In the genomic region with DNA sequence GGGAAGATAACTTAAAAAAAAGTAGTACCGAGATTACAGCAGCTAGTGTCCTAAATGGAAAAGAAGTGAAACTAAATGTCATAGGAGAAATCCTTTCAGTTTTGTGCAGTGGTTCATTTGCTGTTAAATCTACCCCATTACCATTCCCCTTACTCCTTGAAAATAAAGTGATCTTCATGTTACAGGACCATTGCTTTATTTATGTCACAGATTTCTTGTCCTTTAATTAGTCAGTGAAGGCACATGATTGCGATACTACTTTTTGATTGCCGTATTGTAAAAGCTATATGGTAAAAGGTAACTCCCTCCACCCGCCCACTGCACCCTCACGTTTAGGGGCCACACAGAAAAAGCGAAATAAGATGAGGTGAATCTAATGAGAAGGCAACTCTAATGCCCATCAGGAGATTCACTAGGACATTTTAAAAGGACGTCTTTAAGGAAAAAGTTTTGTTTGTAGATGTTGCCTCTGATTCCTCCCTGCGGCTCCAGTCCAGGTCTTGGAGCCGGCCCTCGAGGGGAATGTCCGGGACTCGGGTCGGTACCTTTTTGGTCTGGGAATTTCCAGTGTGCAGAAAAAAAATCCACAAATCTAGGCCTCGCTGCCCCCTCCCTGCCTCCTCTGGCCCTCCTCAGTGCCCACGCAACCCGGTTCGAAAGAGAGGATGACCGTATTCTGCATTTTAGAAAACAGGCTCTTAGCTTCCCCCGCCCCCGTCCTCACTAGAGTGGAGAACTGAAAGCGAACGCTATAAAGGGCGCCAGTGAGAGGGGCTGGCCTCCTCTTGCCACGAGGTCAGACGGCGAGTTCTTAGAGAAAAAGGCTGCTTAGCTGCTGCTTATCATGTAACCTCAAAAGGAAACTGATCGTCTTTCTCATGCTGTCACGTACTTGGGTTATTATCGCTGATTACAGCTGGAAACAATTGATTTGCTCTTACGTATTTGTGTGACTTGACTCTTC, we compare ENCODE assay signal across 1 cellular context.
TF ChIP-seq lines count a peak whose summit lies in the region.

No MANE protein-coding gene starts in this region.

TF ChIP-seq in K562, 482 proteins besides CTCF, POLR2A, EP300 and RAD21 (continues in another document):
- TF ChIP-seq GTF2F1 (IDR thresholded peaks at IDR 0.05; ENCODE audit: low read depth, low read length) (no peak), SMARCE1 (IDR thresholded peaks at IDR 0.05) (0 out of 2 replicates have a peak, but pooled peaks have one; percentile 42), CBX8 (IDR thresholded peaks at IDR 0.05; ENCODE audit: borderline replicate concordance, extremely low read depth, low read depth, low read length, poor library complexity, severe bottlenecking) (no peak), ZNF583 (CRISPR knock-in tag; IDR thresholded peaks at IDR 0.05) (no peak), ZNF586 (CRISPR knock-in tag; conservative IDR thresholded peaks at IDR 0.05) (no peak), JUNB (CRISPR knock-in tag; conservative IDR thresholded peaks at IDR 0.05) (no peak), RUNX1 (IDR thresholded peaks at IDR 0.05; ENCODE audit: low read depth) (no peak), KHSRP (IDR thresholded peaks at IDR 0.05) (no peak), XRCC4 (IDR thresholded peaks at IDR 0.05; ENCODE audit: extremely low read depth, insufficient read depth, insufficient read length) (no peak), PPARD (CRISPR knock-in tag; IDR thresholded peaks at IDR 0.05) (no peak), TAF7 (tag; IDR thresholded peaks at IDR 0.05) (no peak), ZNF584 (CRISPR knock-in tag; IDR thresholded peaks at IDR 0.05; ENCODE audit: low read depth) (no peak), TBL1XR1 (IDR thresholded peaks at IDR 0.05; ENCODE audit: low read length in 2 of 2) (no peak; a peak in 1 of 4 replicates), YY1 (IDR thresholded peaks at IDR 0.05; ENCODE audit: borderline replicate concordance in 1 of 3, control insufficient read depth in 1 of 3, extremely low read depth in 1 of 3, insufficient read depth in 3 of 3, insufficient read length in 1 of 3, insufficient replicate concordance in 2 of 3, low read depth in 1 of 3, low read length in 2 of 3) (no peak), RBM22 (IDR thresholded peaks at IDR 0.05; ENCODE audit: low read depth, low read length, poor library complexity, severe bottlenecking) (no peak), KAT7 (CRISPR knock-in tag; IDR thresholded peaks at IDR 0.05; ENCODE audit: borderline replicate concordance) (no peak), ZNF785 (CRISPR knock-in tag; IDR thresholded peaks at IDR 0.05) (no peak), HDAC1 (IDR thresholded peaks at IDR 0.05) (no peak; a peak in 1 of 4 replicates), PHB2 (IDR thresholded peaks at IDR 0.05; ENCODE audit: low read depth) (no peak), RBBP5 (IDR thresholded peaks at IDR 0.05; ENCODE audit: borderline replicate concordance, insufficient read depth, low read length, poor library complexity, severe bottlenecking) (peak; percentile 26), FOXA3 (CRISPR knock-in tag; conservative IDR thresholded peaks at IDR 0.05 in 1 of 2, IDR thresholded peaks at IDR 0.05 in 1 of 2) (no peak), ZNF445 (CRISPR knock-in tag; IDR thresholded peaks at IDR 0.05; ENCODE audit: low read depth) (no peak), JUN (IDR thresholded peaks at IDR 0.05; ENCODE audit: borderline replicate concordance, low read depth, low read length) (no peak), JUN (CRISPR knock-in tag; IDR thresholded peaks at IDR 0.05; ENCODE audit: borderline replicate concordance) (no peak), L3MBTL2 (IDR thresholded peaks at IDR 0.05) (peak; percentile 93), ZNF431 (CRISPR knock-in tag; IDR thresholded peaks at IDR 0.05) (no peak), GABPA (tag; conservative IDR thresholded peaks at IDR 0.05; ENCODE audit: low read depth) (no peak), TGIF2 (CRISPR knock-in tag; IDR thresholded peaks at IDR 0.05) (no peak), CAMTA2 (CRISPR knock-in tag; conservative IDR thresholded peaks at IDR 0.05) (no peak), ZNF695 (CRISPR knock-in tag; IDR thresholded peaks at IDR 0.05) (no peak), SOX6 (IDR thresholded peaks at IDR 0.05) (peak; percentile 63), ZFX (CRISPR knock-in tag; IDR thresholded peaks at IDR 0.05) (peak; percentile 49), ZNF668 (CRISPR knock-in tag; IDR thresholded peaks at IDR 0.05) (no peak), RCOR1 (IDR thresholded peaks at IDR 0.05; ENCODE audit: borderline replicate concordance in 1 of 2, low read depth in 2 of 2, low read length in 2 of 2) (no peak), KAT8 (IDR thresholded peaks at IDR 0.05; ENCODE audit: low read depth) (no peak), RBM14 (IDR thresholded peaks at IDR 0.05; ENCODE audit: borderline replicate concordance, insufficient read depth, low read depth, low read length) (no peak), SIN3A (IDR thresholded peaks at IDR 0.05; ENCODE audit: borderline replicate concordance in 2 of 2, control insufficient read depth in 1 of 2, low read depth in 2 of 2, low read length in 2 of 2) (no peak), ZNF165 (CRISPR knock-in tag; IDR thresholded peaks at IDR 0.05; ENCODE audit: borderline replicate concordance) (no peak), ZNF140 (CRISPR knock-in tag; IDR thresholded peaks at IDR 0.05) (no peak), RB1 (IDR thresholded peaks at IDR 0.05; ENCODE audit: low read depth) (no peak), CTBP1 (IDR thresholded peaks at IDR 0.05; ENCODE audit: borderline replicate concordance) (peak; percentile 41; the same call in 1 of the 2 replicates), TEAD1 (CRISPR knock-in tag; IDR thresholded peaks at IDR 0.05) (no peak), FUS (optimal IDR thresholded peaks at IDR 0.05; ENCODE audit: low read depth, low read length) (no peak), SMARCB1 (IDR thresholded peaks at IDR 0.05; ENCODE audit: insufficient read length, low read depth) (no peak)
- TF ChIP-seq, protein P1, sequence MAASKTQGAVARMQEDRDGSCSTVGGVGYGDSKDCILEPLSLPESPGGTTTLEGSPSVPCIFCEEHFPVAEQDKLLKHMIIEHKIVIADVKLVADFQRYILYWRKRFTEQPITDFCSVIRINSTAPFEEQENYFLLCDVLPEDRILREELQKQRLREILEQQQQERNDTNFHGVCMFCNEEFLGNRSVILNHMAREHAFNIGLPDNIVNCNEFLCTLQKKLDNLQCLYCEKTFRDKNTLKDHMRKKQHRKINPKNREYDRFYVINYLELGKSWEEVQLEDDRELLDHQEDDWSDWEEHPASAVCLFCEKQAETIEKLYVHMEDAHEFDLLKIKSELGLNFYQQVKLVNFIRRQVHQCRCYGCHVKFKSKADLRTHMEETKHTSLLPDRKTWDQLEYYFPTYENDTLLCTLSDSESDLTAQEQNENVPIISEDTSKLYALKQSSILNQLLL (CRISPR knock-in tag; IDR thresholded peaks at IDR 0.05; ENCODE audit: borderline replicate concordance) = no peak
- TF ChIP-seq, protein P2, sequence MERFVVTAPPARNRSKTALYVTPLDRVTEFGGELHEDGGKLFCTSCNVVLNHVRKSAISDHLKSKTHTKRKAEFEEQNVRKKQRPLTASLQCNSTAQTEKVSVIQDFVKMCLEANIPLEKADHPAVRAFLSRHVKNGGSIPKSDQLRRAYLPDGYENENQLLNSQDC (CRISPR knock-in tag; IDR thresholded peaks at IDR 0.05) = no peak
- TF ChIP-seq, protein P3, sequence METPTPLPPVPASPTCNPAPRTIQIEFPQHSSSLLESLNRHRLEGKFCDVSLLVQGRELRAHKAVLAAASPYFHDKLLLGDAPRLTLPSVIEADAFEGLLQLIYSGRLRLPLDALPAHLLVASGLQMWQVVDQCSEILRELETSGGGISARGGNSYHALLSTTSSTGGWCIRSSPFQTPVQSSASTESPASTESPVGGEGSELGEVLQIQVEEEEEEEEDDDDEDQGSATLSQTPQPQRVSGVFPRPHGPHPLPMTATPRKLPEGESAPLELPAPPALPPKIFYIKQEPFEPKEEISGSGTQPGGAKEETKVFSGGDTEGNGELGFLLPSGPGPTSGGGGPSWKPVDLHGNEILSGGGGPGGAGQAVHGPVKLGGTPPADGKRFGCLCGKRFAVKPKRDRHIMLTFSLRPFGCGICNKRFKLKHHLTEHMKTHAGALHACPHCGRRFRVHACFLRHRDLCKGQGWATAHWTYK (CRISPR knock-in tag; IDR thresholded peaks at IDR 0.05) = no peak
- TF ChIP-seq, protein P4, sequence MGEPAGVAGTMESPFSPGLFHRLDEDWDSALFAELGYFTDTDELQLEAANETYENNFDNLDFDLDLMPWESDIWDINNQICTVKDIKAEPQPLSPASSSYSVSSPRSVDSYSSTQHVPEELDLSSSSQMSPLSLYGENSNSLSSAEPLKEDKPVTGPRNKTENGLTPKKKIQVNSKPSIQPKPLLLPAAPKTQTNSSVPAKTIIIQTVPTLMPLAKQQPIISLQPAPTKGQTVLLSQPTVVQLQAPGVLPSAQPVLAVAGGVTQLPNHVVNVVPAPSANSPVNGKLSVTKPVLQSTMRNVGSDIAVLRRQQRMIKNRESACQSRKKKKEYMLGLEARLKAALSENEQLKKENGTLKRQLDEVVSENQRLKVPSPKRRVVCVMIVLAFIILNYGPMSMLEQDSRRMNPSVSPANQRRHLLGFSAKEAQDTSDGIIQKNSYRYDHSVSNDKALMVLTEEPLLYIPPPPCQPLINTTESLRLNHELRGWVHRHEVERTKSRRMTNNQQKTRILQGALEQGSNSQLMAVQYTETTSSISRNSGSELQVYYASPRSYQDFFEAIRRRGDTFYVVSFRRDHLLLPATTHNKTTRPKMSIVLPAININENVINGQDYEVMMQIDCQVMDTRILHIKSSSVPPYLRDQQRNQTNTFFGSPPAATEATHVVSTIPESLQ (CRISPR knock-in tag; IDR thresholded peaks at IDR 0.05) = no peak
- TF ChIP-seq, protein P5, sequence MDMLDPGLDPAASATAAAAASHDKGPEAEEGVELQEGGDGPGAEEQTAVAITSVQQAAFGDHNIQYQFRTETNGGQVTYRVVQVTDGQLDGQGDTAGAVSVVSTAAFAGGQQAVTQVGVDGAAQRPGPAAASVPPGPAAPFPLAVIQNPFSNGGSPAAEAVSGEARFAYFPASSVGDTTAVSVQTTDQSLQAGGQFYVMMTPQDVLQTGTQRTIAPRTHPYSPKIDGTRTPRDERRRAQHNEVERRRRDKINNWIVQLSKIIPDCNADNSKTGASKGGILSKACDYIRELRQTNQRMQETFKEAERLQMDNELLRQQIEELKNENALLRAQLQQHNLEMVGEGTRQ (CRISPR knock-in tag; IDR thresholded peaks at IDR 0.05) = no peak
- TF ChIP-seq, protein P6, sequence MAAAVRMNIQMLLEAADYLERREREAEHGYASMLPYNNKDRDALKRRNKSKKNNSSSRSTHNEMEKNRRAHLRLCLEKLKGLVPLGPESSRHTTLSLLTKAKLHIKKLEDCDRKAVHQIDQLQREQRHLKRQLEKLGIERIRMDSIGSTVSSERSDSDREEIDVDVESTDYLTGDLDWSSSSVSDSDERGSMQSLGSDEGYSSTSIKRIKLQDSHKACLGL (CRISPR knock-in tag; IDR thresholded peaks at IDR 0.05; ENCODE audit: borderline replicate concordance, poor library complexity, severe bottlenecking) = no peak
- TF ChIP-seq, protein P7, sequence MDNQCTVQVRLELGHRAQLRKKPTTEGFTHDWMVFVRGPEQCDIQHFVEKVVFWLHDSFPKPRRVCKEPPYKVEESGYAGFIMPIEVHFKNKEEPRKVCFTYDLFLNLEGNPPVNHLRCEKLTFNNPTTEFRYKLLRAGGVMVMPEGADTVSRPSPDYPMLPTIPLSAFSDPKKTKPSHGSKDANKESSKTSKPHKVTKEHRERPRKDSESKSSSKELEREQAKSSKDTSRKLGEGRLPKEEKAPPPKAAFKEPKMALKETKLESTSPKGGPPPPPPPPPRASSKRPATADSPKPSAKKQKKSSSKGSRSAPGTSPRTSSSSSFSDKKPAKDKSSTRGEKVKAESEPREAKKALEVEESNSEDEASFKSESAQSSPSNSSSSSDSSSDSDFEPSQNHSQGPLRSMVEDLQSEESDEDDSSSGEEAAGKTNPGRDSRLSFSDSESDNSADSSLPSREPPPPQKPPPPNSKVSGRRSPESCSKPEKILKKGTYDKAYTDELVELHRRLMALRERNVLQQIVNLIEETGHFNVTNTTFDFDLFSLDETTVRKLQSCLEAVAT (IDR thresholded peaks at IDR 0.05) = no peak
- TF ChIP-seq, protein P8, sequence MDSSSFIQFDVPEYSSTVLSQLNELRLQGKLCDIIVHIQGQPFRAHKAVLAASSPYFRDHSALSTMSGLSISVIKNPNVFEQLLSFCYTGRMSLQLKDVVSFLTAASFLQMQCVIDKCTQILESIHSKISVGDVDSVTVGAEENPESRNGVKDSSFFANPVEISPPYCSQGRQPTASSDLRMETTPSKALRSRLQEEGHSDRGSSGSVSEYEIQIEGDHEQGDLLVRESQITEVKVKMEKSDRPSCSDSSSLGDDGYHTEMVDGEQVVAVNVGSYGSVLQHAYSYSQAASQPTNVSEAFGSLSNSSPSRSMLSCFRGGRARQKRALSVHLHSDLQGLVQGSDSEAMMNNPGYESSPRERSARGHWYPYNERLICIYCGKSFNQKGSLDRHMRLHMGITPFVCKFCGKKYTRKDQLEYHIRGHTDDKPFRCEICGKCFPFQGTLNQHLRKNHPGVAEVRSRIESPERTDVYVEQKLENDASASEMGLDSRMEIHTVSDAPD (CRISPR knock-in tag; IDR thresholded peaks at IDR 0.05) = no peak
- TF ChIP-seq, protein P9, sequence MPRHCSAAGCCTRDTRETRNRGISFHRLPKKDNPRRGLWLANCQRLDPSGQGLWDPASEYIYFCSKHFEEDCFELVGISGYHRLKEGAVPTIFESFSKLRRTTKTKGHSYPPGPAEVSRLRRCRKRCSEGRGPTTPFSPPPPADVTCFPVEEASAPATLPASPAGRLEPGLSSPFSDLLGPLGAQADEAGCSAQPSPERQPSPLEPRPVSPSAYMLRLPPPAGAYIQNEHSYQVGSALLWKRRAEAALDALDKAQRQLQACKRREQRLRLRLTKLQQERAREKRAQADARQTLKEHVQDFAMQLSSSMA (CRISPR knock-in tag; IDR thresholded peaks at IDR 0.05) = no peak
- TF ChIP-seq, protein P10, sequence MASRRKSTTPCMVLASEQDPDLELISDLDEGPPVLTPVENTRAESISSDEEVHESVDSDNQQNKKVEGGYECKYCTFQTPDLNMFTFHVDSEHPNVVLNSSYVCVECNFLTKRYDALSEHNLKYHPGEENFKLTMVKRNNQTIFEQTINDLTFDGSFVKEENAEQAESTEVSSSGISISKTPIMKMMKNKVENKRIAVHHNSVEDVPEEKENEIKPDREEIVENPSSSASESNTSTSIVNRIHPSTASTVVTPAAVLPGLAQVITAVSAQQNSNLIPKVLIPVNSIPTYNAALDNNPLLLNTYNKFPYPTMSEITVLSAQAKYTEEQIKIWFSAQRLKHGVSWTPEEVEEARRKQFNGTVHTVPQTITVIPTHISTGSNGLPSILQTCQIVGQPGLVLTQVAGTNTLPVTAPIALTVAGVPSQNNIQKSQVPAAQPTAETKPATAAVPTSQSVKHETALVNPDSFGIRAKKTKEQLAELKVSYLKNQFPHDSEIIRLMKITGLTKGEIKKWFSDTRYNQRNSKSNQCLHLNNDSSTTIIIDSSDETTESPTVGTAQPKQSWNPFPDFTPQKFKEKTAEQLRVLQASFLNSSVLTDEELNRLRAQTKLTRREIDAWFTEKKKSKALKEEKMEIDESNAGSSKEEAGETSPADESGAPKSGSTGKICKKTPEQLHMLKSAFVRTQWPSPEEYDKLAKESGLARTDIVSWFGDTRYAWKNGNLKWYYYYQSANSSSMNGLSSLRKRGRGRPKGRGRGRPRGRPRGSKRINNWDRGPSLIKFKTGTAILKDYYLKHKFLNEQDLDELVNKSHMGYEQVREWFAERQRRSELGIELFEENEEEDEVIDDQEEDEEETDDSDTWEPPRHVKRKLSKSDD (conservative IDR thresholded peaks at IDR 0.05; ENCODE audit: low read length) = no peak
